ENCODE assay signal across 1 cellular context in the genomic region with DNA sequence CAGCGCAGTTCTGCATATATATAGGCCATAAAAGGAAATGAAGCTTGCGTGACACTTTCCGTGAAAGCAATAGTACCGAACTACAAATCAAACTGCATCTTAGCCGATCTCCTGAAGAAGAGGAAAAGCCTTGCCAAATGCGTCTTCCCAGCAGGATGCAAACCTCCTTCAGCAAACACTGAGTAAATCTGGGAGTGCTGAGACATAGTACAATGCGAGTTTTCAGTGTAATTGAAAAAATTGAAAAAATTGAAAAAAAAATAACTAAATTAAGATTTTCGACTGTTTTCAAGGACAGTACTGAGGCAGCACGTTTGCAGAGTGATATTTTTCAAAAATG.
TF ChIP-seq lines count a peak whose summit lies in the region.

No MANE protein-coding gene starts in this region.

TF ChIP-seq in WTC11, 78 proteins besides CTCF, POLR2A, EP300 and RAD21 (continued from another document):
- TF ChIP-seq, protein P1, sequence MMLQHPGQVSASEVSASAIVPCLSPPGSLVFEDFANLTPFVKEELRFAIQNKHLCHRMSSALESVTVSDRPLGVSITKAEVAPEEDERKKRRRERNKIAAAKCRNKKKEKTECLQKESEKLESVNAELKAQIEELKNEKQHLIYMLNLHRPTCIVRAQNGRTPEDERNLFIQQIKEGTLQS (CRISPR knock-in tag; conservative IDR thresholded peaks at IDR 0.05) = no peak
- TF ChIP-seq, protein P2, sequence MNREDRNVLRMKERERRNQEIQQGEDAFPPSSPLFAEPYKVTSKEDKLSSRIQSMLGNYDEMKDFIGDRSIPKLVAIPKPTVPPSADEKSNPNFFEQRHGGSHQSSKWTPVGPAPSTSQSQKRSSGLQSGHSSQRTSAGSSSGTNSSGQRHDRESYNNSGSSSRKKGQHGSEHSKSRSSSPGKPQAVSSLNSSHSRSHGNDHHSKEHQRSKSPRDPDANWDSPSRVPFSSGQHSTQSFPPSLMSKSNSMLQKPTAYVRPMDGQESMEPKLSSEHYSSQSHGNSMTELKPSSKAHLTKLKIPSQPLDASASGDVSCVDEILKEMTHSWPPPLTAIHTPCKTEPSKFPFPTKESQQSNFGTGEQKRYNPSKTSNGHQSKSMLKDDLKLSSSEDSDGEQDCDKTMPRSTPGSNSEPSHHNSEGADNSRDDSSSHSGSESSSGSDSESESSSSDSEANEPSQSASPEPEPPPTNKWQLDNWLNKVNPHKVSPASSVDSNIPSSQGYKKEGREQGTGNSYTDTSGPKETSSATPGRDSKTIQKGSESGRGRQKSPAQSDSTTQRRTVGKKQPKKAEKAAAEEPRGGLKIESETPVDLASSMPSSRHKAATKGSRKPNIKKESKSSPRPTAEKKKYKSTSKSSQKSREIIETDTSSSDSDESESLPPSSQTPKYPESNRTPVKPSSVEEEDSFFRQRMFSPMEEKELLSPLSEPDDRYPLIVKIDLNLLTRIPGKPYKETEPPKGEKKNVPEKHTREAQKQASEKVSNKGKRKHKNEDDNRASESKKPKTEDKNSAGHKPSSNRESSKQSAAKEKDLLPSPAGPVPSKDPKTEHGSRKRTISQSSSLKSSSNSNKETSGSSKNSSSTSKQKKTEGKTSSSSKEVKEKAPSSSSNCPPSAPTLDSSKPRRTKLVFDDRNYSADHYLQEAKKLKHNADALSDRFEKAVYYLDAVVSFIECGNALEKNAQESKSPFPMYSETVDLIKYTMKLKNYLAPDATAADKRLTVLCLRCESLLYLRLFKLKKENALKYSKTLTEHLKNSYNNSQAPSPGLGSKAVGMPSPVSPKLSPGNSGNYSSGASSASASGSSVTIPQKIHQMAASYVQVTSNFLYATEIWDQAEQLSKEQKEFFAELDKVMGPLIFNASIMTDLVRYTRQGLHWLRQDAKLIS (CRISPR knock-in tag; IDR thresholded peaks at IDR 0.05; ENCODE audit: borderline replicate concordance) = no peak
- TF ChIP-seq SP1 (CRISPR knock-in tag; conservative IDR thresholded peaks at IDR 0.05) (no peak), ESRRA (CRISPR knock-in tag; IDR thresholded peaks at IDR 0.05; ENCODE audit: borderline replicate concordance) (no peak), MYBL2 (CRISPR knock-in tag; IDR thresholded peaks at IDR 0.05) (no peak), SMAD3 (CRISPR knock-in tag; IDR thresholded peaks at IDR 0.05; ENCODE audit: borderline replicate concordance) (no peak)
- TF ChIP-seq, protein P3, sequence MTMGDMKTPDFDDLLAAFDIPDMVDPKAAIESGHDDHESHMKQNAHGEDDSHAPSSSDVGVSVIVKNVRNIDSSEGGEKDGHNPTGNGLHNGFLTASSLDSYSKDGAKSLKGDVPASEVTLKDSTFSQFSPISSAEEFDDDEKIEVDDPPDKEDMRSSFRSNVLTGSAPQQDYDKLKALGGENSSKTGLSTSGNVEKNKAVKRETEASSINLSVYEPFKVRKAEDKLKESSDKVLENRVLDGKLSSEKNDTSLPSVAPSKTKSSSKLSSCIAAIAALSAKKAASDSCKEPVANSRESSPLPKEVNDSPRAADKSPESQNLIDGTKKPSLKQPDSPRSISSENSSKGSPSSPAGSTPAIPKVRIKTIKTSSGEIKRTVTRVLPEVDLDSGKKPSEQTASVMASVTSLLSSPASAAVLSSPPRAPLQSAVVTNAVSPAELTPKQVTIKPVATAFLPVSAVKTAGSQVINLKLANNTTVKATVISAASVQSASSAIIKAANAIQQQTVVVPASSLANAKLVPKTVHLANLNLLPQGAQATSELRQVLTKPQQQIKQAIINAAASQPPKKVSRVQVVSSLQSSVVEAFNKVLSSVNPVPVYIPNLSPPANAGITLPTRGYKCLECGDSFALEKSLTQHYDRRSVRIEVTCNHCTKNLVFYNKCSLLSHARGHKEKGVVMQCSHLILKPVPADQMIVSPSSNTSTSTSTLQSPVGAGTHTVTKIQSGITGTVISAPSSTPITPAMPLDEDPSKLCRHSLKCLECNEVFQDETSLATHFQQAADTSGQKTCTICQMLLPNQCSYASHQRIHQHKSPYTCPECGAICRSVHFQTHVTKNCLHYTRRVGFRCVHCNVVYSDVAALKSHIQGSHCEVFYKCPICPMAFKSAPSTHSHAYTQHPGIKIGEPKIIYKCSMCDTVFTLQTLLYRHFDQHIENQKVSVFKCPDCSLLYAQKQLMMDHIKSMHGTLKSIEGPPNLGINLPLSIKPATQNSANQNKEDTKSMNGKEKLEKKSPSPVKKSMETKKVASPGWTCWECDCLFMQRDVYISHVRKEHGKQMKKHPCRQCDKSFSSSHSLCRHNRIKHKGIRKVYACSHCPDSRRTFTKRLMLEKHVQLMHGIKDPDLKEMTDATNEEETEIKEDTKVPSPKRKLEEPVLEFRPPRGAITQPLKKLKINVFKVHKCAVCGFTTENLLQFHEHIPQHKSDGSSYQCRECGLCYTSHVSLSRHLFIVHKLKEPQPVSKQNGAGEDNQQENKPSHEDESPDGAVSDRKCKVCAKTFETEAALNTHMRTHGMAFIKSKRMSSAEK (CRISPR knock-in tag; IDR thresholded peaks at IDR 0.05; ENCODE audit: borderline replicate concordance) = no peak
